9 cellular contexts compared by ENCODE assay signal in the genomic region with DNA sequence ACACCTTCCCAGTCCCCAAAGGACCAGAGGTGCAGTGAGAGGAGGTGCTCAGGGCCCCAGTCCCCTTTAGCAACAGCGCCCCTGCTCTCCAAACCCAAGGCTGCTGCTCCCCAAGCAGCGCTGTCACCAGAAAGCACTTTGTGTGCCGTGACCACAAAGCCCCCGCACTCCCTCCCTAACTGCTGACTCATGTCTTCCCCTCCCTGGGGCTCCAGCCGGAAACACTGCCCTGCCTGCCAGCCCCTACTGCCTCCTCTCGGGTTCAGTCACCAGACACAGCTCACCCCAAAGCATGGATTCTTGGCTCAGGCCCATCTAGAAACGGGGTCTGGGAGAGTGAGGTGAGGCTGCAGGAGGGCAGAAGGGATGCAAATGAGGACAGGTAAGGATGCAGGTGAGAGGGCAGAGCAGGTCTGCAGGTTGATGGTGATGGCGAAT. TPM values are rescaled to one million over a fixed set of nuclear protein-coding genes. Genes with fewer than 3 reads are reported as not detected.
DNase-seq lines count a peak whose midpoint lies in the region; ATAC-seq, FAIRE-seq and TF ChIP-seq lines count a peak whose summit lies in the region.
"Had no signal": no experiment of that assay in that cellular context is flagged by ENCODE, and none has a peak within 500 bp of the region (broad histone marks: within the 10 kb centered on the region; RNA-seq: fewer than 3 reads in every experiment).

No MANE protein-coding gene starts in this region.

- POLR2A ChIA-PET in HCT116 (lab: Charles Lee), result no interaction called here

- FAIRE-seq in small intestine (lab: Jason Lieb, UNC), result no peak

- DNase-seq in ELR (ENCODE audit: low read depth) (peak; percentile 87), HCT116 (ENCODE audit: low read depth, low spot score) (no peak), OCI-M2 (lab: John Stamatoyannopoulos, UW; ENCODE audit: unreplicated experiment) (peak; percentile 35), small intestine (peak; percentile 71), progenitor cell of endocrine pancreas (ENCODE audit: low spot score, unreplicated experiment) (no peak)
- peak; percentile 89 for DNase-seq in activated T-cell treated with anti-CD3 and anti-CD28 coated beads, Interleukin-2, amount 50 U/mL, for 4 hours

- H3K79me2 ChIP-seq in HCT116 (ENCODE audit: insufficient read depth, low read length), result no peaks in the 10 kb centered on the region

- RAD21 ChIA-PET in HCT116 (lab: Charles Lee; ENCODE audit: low non-redundant PET in 1 of 2, low total read pairs in 2 of 2, uncharacterized antibody in 2 of 2, unreplicated experiment in 2 of 2), result no interaction called here

- H3K36me3 ChIP-seq in HCT116 (ENCODE audit: control insufficient read depth in 1 of 2, insufficient read depth in 2 of 2, low read length in 2 of 2) (no peaks in the 10 kb centered on the region), gastroesophageal sphincter (peaks cover 0 to 23% of the 10 kb centered on the region in 2 donors), small intestine (ENCODE audit: control insufficient read depth in 2 of 2, insufficient read depth in 2 of 2, low read length in 2 of 2) (no peaks in the 10 kb centered on the region)

- peak overlapping the region; percentile 81 for H3K4me2 ChIP-seq in HCT116 (ENCODE audit: low read length)

- TF ChIP-seq EP300 in gastroesophageal sphincter (IDR thresholded peaks at IDR 0.05), result no peak

- ATAC-seq in HCT116 (peak; percentile 88), gastroesophageal sphincter (peak; percentile 38), GM21367 (IDR thresholded peaks at IDR 0.05; ENCODE audit: unreplicated experiment) (no peak)
- ATAC-seq in activated T-cell treated with anti-CD3 and anti-CD28 coated beads, Interleukin-2, amount 50 U/mL, for 4 hours, result peak; percentile 53 to 57

- peaks cover 77% of the 10 kb centered on the region for H3K4me1 Mint-ChIP-seq in activated T-cell treated with anti-CD3 and anti-CD28 coated beads, Interleukin-2, amount 50 U/mL, for 4 hours (ENCODE audit: low read depth)
- peaks cover 4% of the 10 kb centered on the region for H3K4me1 Mint-ChIP-seq in progenitor cell of endocrine pancreas (ENCODE audit: low read depth)

- intact Hi-C loops in HCT116 (cut with micrococcal nuclease), result no loop called here

- TF ChIP-seq POLR2A in HCT116 (IDR thresholded peaks at IDR 0.05; ENCODE audit: borderline replicate concordance, extremely low read depth, insufficient read depth, insufficient read length) (no peak), gastroesophageal sphincter (IDR thresholded peaks at IDR 0.05) (no peak)

- no peaks in the 10 kb centered on the region for H3K36me3 Mint-ChIP-seq in activated T-cell treated with anti-CD3 and anti-CD28 coated beads, Interleukin-2, amount 50 U/mL, for 4 hours (ENCODE audit: insufficient read depth)
- no peaks in the 10 kb centered on the region for H3K36me3 Mint-ChIP-seq in progenitor cell of endocrine pancreas (ENCODE audit: insufficient read depth)

- no peaks in the 10 kb centered on the region for H3K9me2 ChIP-seq in HCT116 (ENCODE audit: insufficient read depth)

- no peak overlapping the region for H3K27ac Mint-ChIP-seq in progenitor cell of endocrine pancreas

- peaks cover 4% of the 10 kb centered on the region for H3K9me3 Mint-ChIP-seq in activated T-cell treated with anti-CD3 and anti-CD28 coated beads, Interleukin-2, amount 50 U/mL, for 4 hours
- peaks cover 4% of the 10 kb centered on the region for H3K9me3 Mint-ChIP-seq in progenitor cell of endocrine pancreas (ENCODE audit: low read depth)

- TF ChIP-seq RAD21 in HCT116 (IDR thresholded peaks at IDR 0.05; ENCODE audit: low read depth), result no peak; the same call in 1 of the 2 replicates

- H3K27me3 ChIP-seq in HCT116 (ENCODE audit: insufficient read depth, low read length), result no peaks in the 10 kb centered on the region
- peaks cover 67% of the 10 kb centered on the region for H3K27me3 ChIP-seq in gastroesophageal sphincter
- H3K27me3 ChIP-seq in small intestine (ENCODE audit: control insufficient read depth in 2 of 2, insufficient read depth in 2 of 2, low read length in 2 of 2), result no peaks in the 10 kb centered on the region

- H3K9me3 ChIP-seq in HCT116 (ENCODE audit: control insufficient read depth in 1 of 2, insufficient read depth in 1 of 2, low read depth in 1 of 2, low read length in 2 of 2) (no peaks in the 10 kb centered on the region), gastroesophageal sphincter (peaks cover 0 to under 1% (median 0%) of the 10 kb centered on the region in 3 donors), small intestine (ENCODE audit: control insufficient read depth, low read depth) (no peaks in the 10 kb centered on the region)

- H4K20me1 ChIP-seq in HCT116 (ENCODE audit: insufficient read depth), result no peaks in the 10 kb centered on the region

- peaks cover 12 to 30% of the 10 kb centered on the region in 2 experiments for H3K4me1 ChIP-seq in HCT116 (ENCODE audit: control insufficient read depth in 1 of 2, insufficient read depth in 2 of 2, low read length in 2 of 2)
- H3K4me1 ChIP-seq in gastroesophageal sphincter, result peaks cover 0 to 6% (median 0%) of the 10 kb centered on the region in 3 donors
- no peaks in the 10 kb centered on the region for H3K4me1 ChIP-seq in small intestine (ENCODE audit: control insufficient read depth in 2 of 2, insufficient read depth in 1 of 2, low read depth in 1 of 2, low read length in 1 of 2)

- peak overlapping the region; percentile 24; the same call in 1 of the 2 replicates for H3K9ac ChIP-seq in HCT116 (ENCODE audit: low read length)

- no TSS peak for BruUV-seq in HCT116 (replicated peaks; lab: Mats Ljungman, UMichigan)

- H2AFZ ChIP-seq in HCT116 (ENCODE audit: low read depth, low read length, poor library complexity, severe bottlenecking), result peak overlapping the region; percentile 65

- 0 out of 6 replicates have a peak, but pooled peaks of 1 of the 3 experiments have one; percentile 16 for TF ChIP-seq CTCF in HCT116 (IDR thresholded peaks at IDR 0.05 in 2 of 3, conservative IDR thresholded peaks at IDR 0.05 in 1 of 3; ENCODE audit: borderline replicate concordance in 1 of 3, insufficient read depth in 1 of 3, low read depth in 2 of 3, low read length in 2 of 3)
- TF ChIP-seq CTCF in gastroesophageal sphincter (IDR thresholded peaks at IDR 0.05), result no peak
- no peak for TF ChIP-seq CTCF in progenitor cell of endocrine pancreas (IDR thresholded peaks at IDR 0.05; ENCODE audit: unreplicated experiment)

- peak overlapping the region; percentile 70 for H3K4me3 Mint-ChIP-seq in activated T-cell treated with anti-CD3 and anti-CD28 coated beads, Interleukin-2, amount 50 U/mL, for 4 hours
- no peak overlapping the region for H3K4me3 Mint-ChIP-seq in progenitor cell of endocrine pancreas (ENCODE audit: low read depth)

- H3K27ac ChIP-seq in HCT116 (ENCODE audit: low read depth, low read length), result peak overlapping the region; percentile 5; the same call in 1 of the 2 replicates
- no peak overlapping the region for H3K27ac ChIP-seq in gastroesophageal sphincter
- peak overlapping the region in 1 of 2 donors; percentile 19 for H3K27ac ChIP-seq in small intestine (ENCODE audit: low read depth in 1 of 2, low read length in 1 of 2)

- H3K4me3 ChIP-seq in HCT116 (replicated peaks in 1 of 2; ENCODE audit: low read depth in 1 of 2, low read length in 2 of 2) (peak overlapping the region; percentile 28 to 39), gastroesophageal sphincter (no peak overlapping the region), small intestine (ENCODE audit: low read depth in 1 of 2, low read length in 2 of 2) (no peak overlapping the region)

- CTCF ChIA-PET in HCT116 (lab: Charles Lee), result no interaction called here

- 70 to 86% methylated on average over 1 of the region's 8 CpGs for WGBS in gastroesophageal sphincter (ENCODE audit: low coverage in 1 of 2), 2 donors
- 23 to 47% (median 32%) methylated on average over 8 of the region's 8 CpGs for WGBS in small intestine, 3 donors

- H3K27me3 Mint-ChIP-seq in activated T-cell treated with anti-CD3 and anti-CD28 coated beads, Interleukin-2, amount 50 U/mL, for 4 hours (ENCODE audit: low read depth), result no peaks in the 10 kb centered on the region
- H3K27me3 Mint-ChIP-seq in progenitor cell of endocrine pancreas, result peaks cover 13% of the 10 kb centered on the region

TF ChIP-seq in HCT116, 20 proteins besides CTCF, POLR2A, EP300 and RAD21 (continues in another document):
- TF ChIP-seq FOSL1 (IDR thresholded peaks at IDR 0.05; ENCODE audit: low read depth) (peak; percentile 88), EGR1 (IDR thresholded peaks at IDR 0.05; ENCODE audit: low read depth) (peak; percentile 56), EZH2 (IDR thresholded peaks at IDR 0.05) (no peak), CBX3 (IDR thresholded peaks at IDR 0.05; ENCODE audit: low read depth) (peak; percentile 67)

RNA-seq across cellular contexts. Expression of a gene that starts 4.9 kb away (rescaled TPM):
- total RNA-seq in HCT116 (2021; ENCODE audit: unreplicated experiment) (0.22 TPM), gastroesophageal sphincter (1 to 10 TPM in 2 of 4 donors, under 1 TPM in 2; 0.16 to 2.4 (median 0.81) TPM), progenitor cell of endocrine pancreas (not detected in 2 replicates)
- polyA plus RNA-seq in HCT116 (2012), result 0.03 TPM in 1 of 2 replicates, not detected in the other
- 100 to 1,000 TPM; 244 to 279 (median 255) TPM for total RNA-seq in activated T-cell treated with anti-CD3 and anti-CD28 coated beads, Interleukin-2, amount 50 U/mL, for 4 hours
- 1 to 10 TPM in 1 of 3 donors, under 1 TPM in 2; 0.22 to 2.2 (median 0.73) TPM for polyA plus RNA-seq in small intestine
- total RNA-seq: SK-MEL-5 had no signal

RNA-seq across cellular contexts. Expression of a gene that starts 45.6 kb away (rescaled TPM):
- total RNA-seq in HCT116 (2021; ENCODE audit: unreplicated experiment) (7.0 TPM), gastroesophageal sphincter (100 to 1,000 TPM; 246 to 757 (median 594) TPM), progenitor cell of endocrine pancreas (1.5 and 1.6 TPM in 2 replicates)
- polyA plus RNA-seq in HCT116 (2012), result 1.6 and 2.1 TPM in 2 replicates
- 1 to 10 TPM; 6.5 to 7.4 (median 6.7) TPM for total RNA-seq in activated T-cell treated with anti-CD3 and anti-CD28 coated beads, Interleukin-2, amount 50 U/mL, for 4 hours
- 100 to 1,000 TPM in 1 of 3 donors, 10 to 100 TPM in 1, 1 to 10 TPM in 1; 9.5 to 552 (median 16.1) TPM for polyA plus RNA-seq in small intestine
- total RNA-seq: SK-MEL-5 had no signal

Comparison
In these comparisons a context has a peak if more than half of its experiments do, and no peak if none do; other contexts are left out.
1. DNase-seq: peak in ELR (single experiment), OCI-M2 (single experiment), activated T-cell treated with anti-CD3 and anti-CD28 coated beads, Interleukin-2, amount 50 U/mL, for 4 hours (single experiment) and small intestine (single experiment); none in HCT116 (single experiment) and progenitor cell of endocrine pancreas (single experiment).
2. H3K4me3 ChIP-seq: peak in HCT116 (2 of 2); none in gastroesophageal sphincter (0 of 2) and small intestine (0 of 2).
3. RNA of a gene that starts 4.9 kb away (total RNA-seq): 244 to 279 TPM in activated T-cell treated with anti-CD3 and anti-CD28 coated beads, Interleukin-2, amount 50 U/mL, for 4 hours; 0.16 to 2.4 TPM in gastroesophageal sphincter, 0.22 TPM in HCT116 (single experiment) and not detected in progenitor cell of endocrine pancreas; every median in the first group is over 10 times any median in the second.
4. RNA of a gene that starts 45.6 kb away (total RNA-seq): 246 to 757 TPM in gastroesophageal sphincter; 7.0 TPM in HCT116 (single experiment), 6.5 to 7.4 TPM in activated T-cell treated with anti-CD3 and anti-CD28 coated beads, Interleukin-2, amount 50 U/mL, for 4 hours and 1.5 to 1.6 TPM in progenitor cell of endocrine pancreas; every median in the first group is over 10 times any median in the second.